Comparison of ENCODE assay signal across 20 cellular contexts in genomic region chr4:76726631-76727030, GRCh38.
A peak's percentile ranks its signal among the peaks of the same experiment; 100 is the strongest.
DNase-seq lines count a peak whose midpoint lies in the region; ATAC-seq, FAIRE-seq and TF ChIP-seq lines count a peak whose summit lies in the region.
"Had no signal": no experiment of that assay in that cellular context is flagged by ENCODE, and none has a peak within 500 bp of the region (broad histone marks: within the 10 kb centered on the region; RNA-seq: fewer than 3 reads in every experiment).

No MANE protein-coding gene starts in this region.

- DNase-seq in AG04450 (ENCODE audit: low read depth, low spot score): no peak
- no peak for DNase-seq in IMR-90
- no peak for DNase-seq in spleen
- no peak for DNase-seq in GF-D8 (lab: John Stamatoyannopoulos, UW)
- DNase-seq in GM12892 (ENCODE audit: insufficient read length): no peak
- DNase-seq: ACHN; AML-193; CD4-positive, alpha-beta memory T cell; DMS79 treated with DMSO at 0.1 percent for 48 hours; H7; Kasumi-1; KG1 had no signal

- TF ChIP-seq CTCF in AG04450 (IDR thresholded peaks at IDR 0.05; ENCODE audit: low read depth, low read length) (no peak), C4-2B (conservative IDR thresholded peaks at IDR 0.05) (no peak), IMR-90 (conservative IDR thresholded peaks at IDR 0.05; ENCODE audit: low read depth, low read length) (no peak), spleen (IDR thresholded peaks at IDR 0.05 in 8 of 11, conservative IDR thresholded peaks at IDR 0.05 in 3 of 11) (no peak)

- POLR2A ChIA-PET in AG04450 (lab: Yijun Ruan, JAX): no interaction called here
- POLR2A ChIA-PET in IMR-90 (lab: Charles Lee; ENCODE audit: unreplicated experiment): interaction anchor here (0.6 to 0.7 kb wide), 2 partner anchors 18 to 68 kb away, joined by 3 to 9 read pairs; no protein-coding TSS in a partner anchor

- no peaks in the 10 kb centered on the region for H3K9me3 ChIP-seq in AG04450 (ENCODE audit: control insufficient read depth, insufficient read depth, low read length)
- no peaks in the 10 kb centered on the region for H3K9me3 ChIP-seq in IMR-90 (ENCODE audit: control insufficient read depth, insufficient read depth, low read length)
- H3K9me3 ChIP-seq in spleen: no peaks in the 10 kb centered on the region

- intact Hi-C loops in IMR-90 (cut with micrococcal nuclease): no loop called here
- intact Hi-C loops in spleen (cut with DNase I; ENCODE audit: low total_unique reads): no loop called here

- H3K4me1 ChIP-seq in IMR-90 (ENCODE audit: control insufficient read depth, insufficient read depth, low read length) (peaks cover 19% of the 10 kb centered on the region), spleen (peaks cover 0 to 5% (median 0%) of the 10 kb centered on the region in 6 donors)

- peak overlapping the region; percentile 96 for H2BK20ac ChIP-seq in IMR-90 (ENCODE audit: low read depth, low read length)

- in situ Hi-C loops in IMR-90 (cut with MboI; ENCODE audit: low sequenced_read_pairs): no loop called here

- H2BK120ac ChIP-seq in IMR-90 (ENCODE audit: low read depth, low read length): peak overlapping the region; percentile 92

- H3K4me3 ChIP-seq in AG04450 (ENCODE audit: low read depth, low read length): no peak overlapping the region
- H3K4me3 ChIP-seq in IMR-90 (ENCODE audit: insufficient read depth, low read depth, low read length): no peak overlapping the region
- no peak overlapping the region for H3K4me3 ChIP-seq in spleen
- H3K4me3 ChIP-seq: GM12878, GM23338 had no signal

- ATAC-seq in IMR-90 (ENCODE audit: low read depth) (no peak), HG03378 (IDR thresholded peaks at IDR 0.05; ENCODE audit: unreplicated experiment) (no peak)
- ATAC-seq: GM12878, GM23338, HCT116 had no signal

- H2AK5ac ChIP-seq in IMR-90 (ENCODE audit: low read depth, low read length): peak overlapping the region; percentile 93

- peaks cover 32 to 74% of the 10 kb centered on the region in 2 experiments for H3K79me1 ChIP-seq in IMR-90 (ENCODE audit: low read depth in 1 of 2, low read length in 2 of 2)

- no CpG with 5 or more reads among the region's 5 CpGs for WGBS in IMR-90 (ENCODE audit: extremely low coverage in 2 of 2, insufficient read length in 1 of 2), 2 experiments
- WGBS in spleen, 5 donors: 77 to 91% (median 82%) methylated on average over 5 of the region's 5 CpGs

- peak overlapping the region; percentile 85 for H2BK5ac ChIP-seq in IMR-90 (ENCODE audit: low read depth, low read length, poor library complexity, severe bottlenecking)

- H3K4ac ChIP-seq in IMR-90 (ENCODE audit: low read depth, low read length): peak overlapping the region; percentile 88

- H3K4me2 ChIP-seq in IMR-90 (ENCODE audit: low read depth, low read length): peak overlapping the region; percentile 44
- H3K4me2 ChIP-seq: GM23338 had no signal

- H3K18ac ChIP-seq in IMR-90 (ENCODE audit: low read depth, low read length): peak overlapping the region; percentile 93

- peak overlapping the region; percentile 95 for H4K91ac ChIP-seq in IMR-90 (ENCODE audit: insufficient read depth, low read depth, low read length)

- TF ChIP-seq POLR2A in IMR-90 (IDR thresholded peaks at IDR 0.05; ENCODE audit: low read depth, low read length) (no peak), spleen (IDR thresholded peaks at IDR 0.05) (no peak), GM12892 (IDR thresholded peaks at IDR 0.05; ENCODE audit: low read depth, low read length) (no peak)

- H4K8ac ChIP-seq in IMR-90 (ENCODE audit: low read depth in 2 of 2, low read length in 2 of 2): peak overlapping the region; percentile 76 to 90

- H3K9ac ChIP-seq in IMR-90 (ENCODE audit: low read depth, low read length): no peak overlapping the region

- no TSS peak for BruUV-seq in IMR-90 (replicated peaks; lab: Mats Ljungman, UMichigan)

- peak overlapping the region; percentile 15; the same call in 1 of the 2 replicates for H3K56ac ChIP-seq in IMR-90 (ENCODE audit: extremely low read depth, insufficient read depth, low read length)

- H3K27ac ChIP-seq in AG04450 (ENCODE audit: low read depth, low read length): peak overlapping the region; percentile 24
- peak overlapping the region; percentile 73; the same call in 1 of the 2 replicates for H3K27ac ChIP-seq in C4-2B
- H3K27ac ChIP-seq in IMR-90 (ENCODE audit: insufficient read depth, low read length): peak overlapping the region; percentile 61
- H3K27ac ChIP-seq in spleen: peak overlapping the region in 5 of 8 donors; percentile 13 to 28 (median 24)

- H3K27me3 ChIP-seq in AG04450 (ENCODE audit: control insufficient read depth, insufficient read depth, low read length) (no peaks in the 10 kb centered on the region), IMR-90 (ENCODE audit: control insufficient read depth, insufficient read depth, low read length) (no peaks in the 10 kb centered on the region), spleen (replicated peaks in 1 of 7) (peaks cover 0 to 7% (median 0%) of the 10 kb centered on the region in 7 donors)

- peak overlapping the region; percentile 94 for H4K5ac ChIP-seq in IMR-90 (ENCODE audit: low read depth, low read length)

- H3K9me1 ChIP-seq in IMR-90 (ENCODE audit: insufficient read depth, low read length): peaks cover 13% of the 10 kb centered on the region

- FAIRE-seq in GM12892 (lab: Jason Lieb, UNC): no peak
- FAIRE-seq: A204.1, GM12878, GM18507, HTR-8/SVneo had no signal

- H3K36me3 ChIP-seq in IMR-90 (ENCODE audit: control insufficient read depth, insufficient read depth, low read length): no peaks in the 10 kb centered on the region
- H3K36me3 ChIP-seq in spleen: no peaks in the 10 kb centered on the region

- TF ChIP-seq RAD21 in IMR-90 (IDR thresholded peaks at IDR 0.05; ENCODE audit: low read length): no peak

- H3K23ac ChIP-seq in IMR-90 (ENCODE audit: low read depth, low read length): peak overlapping the region; percentile 93

- peak overlapping the region; percentile 98; the same call in 1 of the 3 replicates for H2BK15ac ChIP-seq in IMR-90 (ENCODE audit: low read depth, low read length)

- CTCF ChIA-PET in AG04450 (lab: Charles Lee): interaction anchor here (0.6 kb wide), 1 partner anchor 325 kb away, joined by 3 read pairs; no protein-coding TSS in a partner anchor
- CTCF ChIA-PET in IMR-90 (lab: Yijun Ruan, JAX): no interaction called here

- H4K20me1 ChIP-seq in IMR-90 (ENCODE audit: insufficient read depth, low read length): no peaks in the 10 kb centered on the region

- dilution Hi-C loops in IMR-90 (cut with HindIII; ENCODE audit: low sequenced_read_pairs, unreplicated experiment): no loop called here

- H2AK9ac ChIP-seq in IMR-90 (replicated peaks; ENCODE audit: low read depth, low read length, poor library complexity): peak overlapping the region; percentile 70

- H3K14ac ChIP-seq in IMR-90 (replicated peaks; ENCODE audit: low read depth, low read length): peak overlapping the region; percentile 95

- no peak overlapping the region for H2AFZ ChIP-seq in IMR-90 (replicated peaks; ENCODE audit: low read length, poor library complexity)
- H2AFZ ChIP-seq: GM23338 had no signal

TF ChIP-seq in IMR-90, 13 proteins besides CTCF, POLR2A, EP300 and RAD21:
- TF ChIP-seq SMC3 (IDR thresholded peaks at IDR 0.05; ENCODE audit: low read depth, low read length) (no peak), ELK1 (IDR thresholded peaks at IDR 0.05; ENCODE audit: borderline replicate concordance, low read depth, low read length) (no peak), RFX5 (IDR thresholded peaks at IDR 0.05; ENCODE audit: low read depth, low read length) (no peak), CHD1 (IDR thresholded peaks at IDR 0.05; ENCODE audit: low read depth, low read length) (no peak), NFE2L2 (IDR thresholded peaks at IDR 0.05; ENCODE audit: low read depth, low read length) (no peak), MAFK (IDR thresholded peaks at IDR 0.05; ENCODE audit: low read depth, low read length) (no peak), RCOR1 (IDR thresholded peaks at IDR 0.05; ENCODE audit: insufficient replicate concordance, low read length) (no peak), MXI1 (IDR thresholded peaks at IDR 0.05; ENCODE audit: borderline replicate concordance, low read depth, low read length) (no peak), FOS (IDR thresholded peaks at IDR 0.05; ENCODE audit: low read depth, low read length) (no peak), MAZ (IDR thresholded peaks at IDR 0.05; ENCODE audit: borderline replicate concordance, low read depth, low read length) (no peak), BHLHE40 (IDR thresholded peaks at IDR 0.05; ENCODE audit: low read depth, low read length) (no peak), USF2 (IDR thresholded peaks at IDR 0.05; ENCODE audit: low read depth, low read length) (no peak), CEBPB (IDR thresholded peaks at IDR 0.05; ENCODE audit: low read depth, low read length) (no peak)
